In genomic region chr1:212669102-212669501, GRCh38 we compare ENCODE assay signal across 10 cellular contexts. TPM values are rescaled to one million over a fixed set of nuclear protein-coding genes. Genes with fewer than 3 reads are reported as not detected.
DNase-seq lines count a peak whose midpoint lies in the region; ATAC-seq and TF ChIP-seq lines count a peak whose summit lies in the region.
"Had no signal": no experiment of that assay in that cellular context is flagged by ENCODE, and none has a peak within 500 bp of the region (broad histone marks: within the 10 kb centered on the region; RNA-seq: fewer than 3 reads in every experiment).

No MANE protein-coding gene starts in this region.

- intact Hi-C loops in ovary (cut with DNase I): loop anchor here in 1 of 4 donors (10.0 kb wide), 1 partner anchor 116 kb away; no protein-coding TSS in a partner anchor
- intact Hi-C loops in Right ventricle myocardium superior (cut with DNase I): no loop called here

- ATAC-seq in GM19351 (IDR thresholded peaks at IDR 0.05; ENCODE audit: unreplicated experiment) (no peak), GM21528 (IDR thresholded peaks at IDR 0.05; ENCODE audit: low FRiP score, unreplicated experiment) (no peak), Right ventricle myocardium superior (ENCODE audit: poor library complexity) (no peak)

- no peak overlapping the region for H3K4me3 Mint-ChIP-seq in glutamatergic neuron (ENCODE audit: unreplicated experiment)

- in situ Hi-C loops in GM13977 (cut with MboI; ENCODE audit: low pct_unique_long_range_greater_than_20kb, low sequenced_read_pairs, unreplicated experiment): loop anchor here (25.0 kb wide), 2 partner anchors 93 to 318 kb away; no protein-coding TSS in a partner anchor

- CTCF ChIA-PET in AG04449 (lab: Yijun Ruan, JAX): interaction anchor here (1.1 to 2.9 kb wide), 10 partner anchors 10 to 327 kb away, joined by 3 to 26 read pairs (median 6); no protein-coding TSS in a partner anchor

- no peak for TF ChIP-seq EP300 in ovary (IDR thresholded peaks at IDR 0.05)

- no peak overlapping the region for H3K27ac ChIP-seq in ovary

- H3K4me3 ChIP-seq in AG04449 (ENCODE audit: low read depth, low read length): no peak overlapping the region
- no peak overlapping the region for H3K4me3 ChIP-seq in ovary

- H3K4me1 ChIP-seq in ovary (ENCODE audit: insufficient read depth): no peaks in the 10 kb centered on the region

- no peaks in the 10 kb centered on the region for H3K9me3 ChIP-seq in ovary

- H3K27me3 ChIP-seq in ovary: no peaks in the 10 kb centered on the region

- TF ChIP-seq CTCF in AG04449 (IDR thresholded peaks at IDR 0.05; ENCODE audit: insufficient read depth, low read length, missing control alignments) (peak; percentile 19), GM13977 (IDR thresholded peaks at IDR 0.05; ENCODE audit: extremely low read depth, insufficient read depth, missing control alignments) (peak; percentile 27), glutamatergic neuron (IDR thresholded peaks at IDR 0.05; ENCODE audit: partially characterized antibody, unreplicated experiment) (peak; percentile 12), ovary (IDR thresholded peaks at IDR 0.05) (no peak)

- H3K27ac Mint-ChIP-seq in glutamatergic neuron (ENCODE audit: unreplicated experiment): no peak overlapping the region

- DNase-seq in AG04449 (ENCODE audit: low read depth, low spot score): no peak
- no peak for DNase-seq in GM13977 (ENCODE audit: low spot score)
- peak; percentile 29 for DNase-seq in RPMI7951 (ENCODE audit: low read depth)
- DNase-seq in glutamatergic neuron: no peak
- no peak for DNase-seq in ovary
- no peak for DNase-seq in Right ventricle myocardium superior
- DNase-seq: T1000 had no signal

- H3K4me1 Mint-ChIP-seq in glutamatergic neuron (ENCODE audit: low read depth, unreplicated experiment): peaks cover 36% of the 10 kb centered on the region

- H3K36me3 Mint-ChIP-seq in glutamatergic neuron (ENCODE audit: unreplicated experiment): peaks cover 5% of the 10 kb centered on the region
- H3K36me3 Mint-ChIP-seq: brain had no signal

- H3K9me3 Mint-ChIP-seq in glutamatergic neuron (ENCODE audit: unreplicated experiment): peaks cover 4% of the 10 kb centered on the region

- WGBS in ovary, 3 donors: 79 to 81% (median 79%) methylated on average over 2 of the region's 2 CpGs

- H3K36me3 ChIP-seq in ovary: no peaks in the 10 kb centered on the region

- no peak for TF ChIP-seq POLR2A in ovary (IDR thresholded peaks at IDR 0.05)

- POLR2A ChIA-PET in AG04449 (lab: Yijun Ruan, JAX): interaction anchor here (2.0 kb wide), 1 partner anchor 60 kb away, joined by 18 read pairs; the partner anchor contains the start of gene ATF3

- H3K27me3 Mint-ChIP-seq in glutamatergic neuron (ENCODE audit: unreplicated experiment): peaks cover 3% of the 10 kb centered on the region

RNA-seq across cellular contexts. Expression of gene BATF3, which starts 30.5 kb away (rescaled TPM):
- 0.60 and 0.88 TPM in 2 replicates for total RNA-seq in RPMI7951 (2014; rRNA removed; shearing (Covaris generic))
- 0.56 TPM for total RNA-seq in glutamatergic neuron (ENCODE audit: unreplicated experiment)
- total RNA-seq in ovary: 1 to 10 TPM in 6 of 7 donors, under 1 TPM in 1; 0.71 to 4.2 (median 2.1) TPM
- 1 to 10 TPM in 1 of 2 donors, under 1 TPM in 1; 0.90 to 1.1 TPM for polyA plus RNA-seq in ovary
- total RNA-seq in Right ventricle myocardium superior: 1.3 TPM

Comparison
In these comparisons a context has a peak if more than half of its experiments do, and no peak if none do; other contexts are left out.
1. CTCF ChIP-seq: peak in AG04449 (single experiment), GM13977 (single experiment) and glutamatergic neuron (single experiment); none in ovary (0 of 3).